Comparison of ENCODE assay signal across 1 cellular context in genomic region chrX:71068052-71068918, GRCh38.
A peak's percentile ranks its signal among the peaks of the same experiment; 100 is the strongest.
TF ChIP-seq lines count a peak whose summit lies in the region.

TSS of gene SNX12 (minus strand) at chrX:71068334. CDS start at chrX:71068306, 28 bp downstream.

TF ChIP-seq in HEK293, 187 proteins besides CTCF, POLR2A, EP300 and RAD21 (continued from another document):
- TF ChIP-seq PRDM10 (tag by site-specific recombination; IDR thresholded peaks at IDR 0.05) (peak; percentile 5; the same call in 1 of the 2 replicates), ZNF311 (tag by site-specific recombination; IDR thresholded peaks at IDR 0.05; ENCODE audit: borderline replicate concordance) (no peak), KLF10 (tag by site-specific recombination; IDR thresholded peaks at IDR 0.05) (peak; percentile 77; the same call in 1 of the 2 replicates), ZNF777 (tag by site-specific recombination; IDR thresholded peaks at IDR 0.05; ENCODE audit: borderline replicate concordance) (no peak; the same call in 1 of the 2 replicates), ZNF37A (tag by site-specific recombination; IDR thresholded peaks at IDR 0.05) (no peak), YY1 (tag by site-specific recombination; IDR thresholded peaks at IDR 0.05) (peak; percentile 50; the same call in 1 of the 2 replicates), ZNF202 (tag by site-specific recombination; IDR thresholded peaks at IDR 0.05; ENCODE audit: borderline replicate concordance) (no peak), HIC1 (tag by site-specific recombination; IDR thresholded peaks at IDR 0.05) (peak; percentile 97), ZNF121 (tag by site-specific recombination; IDR thresholded peaks at IDR 0.05) (no peak; the same call in 1 of the 2 replicates), PRDM4 (tag by site-specific recombination; IDR thresholded peaks at IDR 0.05) (no peak), ZBTB21 (tag by site-specific recombination; IDR thresholded peaks at IDR 0.05) (no peak), ZNF248 (tag by site-specific recombination; IDR thresholded peaks at IDR 0.05) (no peak), GLI2 (tag by site-specific recombination; IDR thresholded peaks at IDR 0.05; ENCODE audit: borderline replicate concordance, low read depth) (no peak), ZNF114 (tag by site-specific recombination; IDR thresholded peaks at IDR 0.05) (no peak), KLF8 (tag by site-specific recombination; IDR thresholded peaks at IDR 0.05) (peak; percentile 79), ZNF146 (tag by site-specific recombination; IDR thresholded peaks at IDR 0.05) (peak; percentile 20; the same call in 1 of the 2 replicates), ZNF580 (tag by site-specific recombination; IDR thresholded peaks at IDR 0.05) (peak; percentile 60; the same call in 1 of the 2 replicates), ZNF266 (tag by site-specific recombination; IDR thresholded peaks at IDR 0.05; ENCODE audit: low read depth) (no peak), ZNF155 (tag by site-specific recombination; IDR thresholded peaks at IDR 0.05) (no peak), ZNF704 (tag by site-specific recombination; IDR thresholded peaks at IDR 0.05) (0 out of 2 replicates have a peak, but pooled peaks have one; percentile 55), ZNF692 (tag by site-specific recombination; IDR thresholded peaks at IDR 0.05) (peak; percentile 38), EGR2 (tag by site-specific recombination; IDR thresholded peaks at IDR 0.05; ENCODE audit: low read depth) (peak; percentile 67), ZNF211 (tag by site-specific recombination; IDR thresholded peaks at IDR 0.05; ENCODE audit: low read depth) (no peak), ZSCAN16 (tag by site-specific recombination; IDR thresholded peaks at IDR 0.05) (no peak), ZNF837 (tag by site-specific recombination; IDR thresholded peaks at IDR 0.05) (no peak), REPIN1 (tag by site-specific recombination; IDR thresholded peaks at IDR 0.05; ENCODE audit: low read depth) (no peak), ZFP3 (tag by site-specific recombination; IDR thresholded peaks at IDR 0.05; ENCODE audit: low read depth) (no peak), ZNF157 (tag by site-specific recombination; IDR thresholded peaks at IDR 0.05) (no peak), ZNF350 (tag by site-specific recombination; IDR thresholded peaks at IDR 0.05) (no peak; the same call in 1 of the 2 replicates), ZNF366 (tag by site-specific recombination; conservative IDR thresholded peaks at IDR 0.05) (no peak; the same call in 1 of the 2 replicates), ZXDB (tag by site-specific recombination; IDR thresholded peaks at IDR 0.05) (peak; percentile 73), ZNF280C (tag by site-specific recombination; IDR thresholded peaks at IDR 0.05) (no peak), ZNF639 (tag by site-specific recombination; IDR thresholded peaks at IDR 0.05) (0 out of 2 replicates have a peak, but pooled peaks have one; percentile 52), GLIS2 (tag by site-specific recombination; IDR thresholded peaks at IDR 0.05) (peak; percentile 80; the same call in 1 of the 2 replicates), ZNF529 (tag by site-specific recombination; IDR thresholded peaks at IDR 0.05; ENCODE audit: insufficient replicate concordance) (no peak), ZFP37 (tag by site-specific recombination; IDR thresholded peaks at IDR 0.05) (0 out of 2 replicates have a peak, but pooled peaks have one; percentile 28), SCRT2 (tag by site-specific recombination; IDR thresholded peaks at IDR 0.05) (0 out of 2 replicates have a peak, but pooled peaks have one; percentile 14), HOXC10 (CRISPR knock-in tag; IDR thresholded peaks at IDR 0.05) (0 out of 2 replicates have a peak, but pooled peaks have one; percentile 27), ZSCAN30 (tag by site-specific recombination; IDR thresholded peaks at IDR 0.05) (peak; percentile 88), ZBTB10 (tag by site-specific recombination; IDR thresholded peaks at IDR 0.05) (no peak)
